In genomic region chr1:228497817-228498216, GRCh38 we compare ENCODE assay signal across 13 cellular contexts. TPM values are rescaled to one million over a fixed set of nuclear protein-coding genes. Genes with fewer than 3 reads are reported as not detected.
A peak's percentile ranks its signal among the peaks of the same experiment; 100 is the strongest.
DNase-seq lines count a peak whose midpoint lies in the region; ATAC-seq and TF ChIP-seq lines count a peak whose summit lies in the region.
"Had no signal": no experiment of that assay in that cellular context is flagged by ENCODE, and none has a peak within 500 bp of the region (broad histone marks: within the 10 kb centered on the region; RNA-seq: fewer than 3 reads in every experiment).

No MANE protein-coding gene starts in this region.

- no peak for TF ChIP-seq CTCF in neural progenitor cell (IDR thresholded peaks at IDR 0.05)

- DNase-seq in cardiac septum (ENCODE audit: low spot score) (peak; percentile 41), Right ventricle myocardium inferior (ENCODE audit: missing footprints) (no peak), neural progenitor cell (ENCODE audit: low spot score) (no peak), T-helper 9 cell (no peak), KG1 (lab: John Stamatoyannopoulos, UW) (no peak), NCI-H2081 treated with DMSO at 0.1 percent for 48 hours (lab: John Stamatoyannopoulos, UW) (no peak)
- DNase-seq in central memory CD8-positive, alpha-beta T cell (ENCODE audit: low spot score in 2 of 2), result no peak
- DNase-seq: ACHN; CD4-positive, CD25-positive, alpha-beta regulatory T cell; DMS53; GF-D8 had no signal

- peaks cover 37% of the 10 kb centered on the region for H3K27me3 ChIP-seq in neural progenitor cell
- H3K27me3 ChIP-seq: BLaER1 treated with 17β-estradiol and CSF1 and Interleukin-3, amounts not matched to agents 10 nM and 100 nM had no signal

- H3K27ac ChIP-seq in neural progenitor cell, result no peak overlapping the region
- H3K27ac ChIP-seq: BLaER1 treated with 17β-estradiol and CSF1 and Interleukin-3, amounts not matched to agents 10 nM and 100 nM had no signal

- no peaks in the 10 kb centered on the region for H3K4me1 ChIP-seq in neural progenitor cell

- no peak for ATAC-seq in Right ventricle myocardium inferior
- ATAC-seq in central memory CD8-positive, alpha-beta T cell (replicated peaks; ENCODE audit: extremely low read depth, poor library complexity, severe bottlenecking), result no peak

- H3K4me2 ChIP-seq in neural progenitor cell, result no peak overlapping the region
- H3K4me2 ChIP-seq: BLaER1 treated with 17β-estradiol and CSF1 and Interleukin-3, amounts not matched to agents 10 nM and 100 nM had no signal

- H2AFZ ChIP-seq in neural progenitor cell (replicated peaks), result no peak overlapping the region

- H3K4me3 Mint-ChIP-seq in central memory CD8-positive, alpha-beta T cell, result no peak overlapping the region
- H3K4me3 Mint-ChIP-seq in neural progenitor cell, result no peak overlapping the region
- H3K4me3 Mint-ChIP-seq: CD4-positive, CD25-positive, alpha-beta regulatory T cell had no signal

- peaks cover 3% of the 10 kb centered on the region for H4K20me1 ChIP-seq in neural progenitor cell (ENCODE audit: low read depth)

- H3K9ac ChIP-seq in neural progenitor cell, result no peak overlapping the region
- H3K9ac ChIP-seq: BLaER1 treated with 17β-estradiol and CSF1 and Interleukin-3, amounts not matched to agents 10 nM and 100 nM had no signal

- H3K36me3 ChIP-seq in neural progenitor cell, result no peaks in the 10 kb centered on the region

- H3K4me1 Mint-ChIP-seq in central memory CD8-positive, alpha-beta T cell, result peaks cover 18% of the 10 kb centered on the region
- peaks cover 8% of the 10 kb centered on the region for H3K4me1 Mint-ChIP-seq in neural progenitor cell

- intact Hi-C loops in cardiac septum (cut with DNase I), result no loop called here
- intact Hi-C loops in Right ventricle myocardium inferior (cut with DNase I), result no loop called here

- H3K27me3 Mint-ChIP-seq in central memory CD8-positive, alpha-beta T cell, result no peaks in the 10 kb centered on the region
- H3K27me3 Mint-ChIP-seq in neural progenitor cell (ENCODE audit: insufficient read depth, low read depth), result peaks cover 2% of the 10 kb centered on the region
- H3K27me3 Mint-ChIP-seq: CD4-positive, CD25-positive, alpha-beta regulatory T cell had no signal

- peak overlapping the region; percentile 64 for H3K27ac Mint-ChIP-seq in central memory CD8-positive, alpha-beta T cell (ENCODE audit: low read depth)
- peak overlapping the region; percentile 48 for H3K27ac Mint-ChIP-seq in neural progenitor cell

- H3K36me3 Mint-ChIP-seq in central memory CD8-positive, alpha-beta T cell (ENCODE audit: insufficient read depth), result peaks cover 16% of the 10 kb centered on the region
- H3K36me3 Mint-ChIP-seq in neural progenitor cell, result peaks cover 16% of the 10 kb centered on the region

- H3K9me3 Mint-ChIP-seq in central memory CD8-positive, alpha-beta T cell, result no peaks in the 10 kb centered on the region
- no peaks in the 10 kb centered on the region for H3K9me3 Mint-ChIP-seq in neural progenitor cell

- H3K4me3 ChIP-seq in neural progenitor cell, result no peak overlapping the region
- H3K4me3 ChIP-seq: BLaER1 treated with 17β-estradiol and CSF1 and Interleukin-3, amounts not matched to agents 10 nM and 100 nM; HAP-1 had no signal

- no peaks in the 10 kb centered on the region for H3K79me2 ChIP-seq in neural progenitor cell (ENCODE audit: low read depth)

- H3K9me3 ChIP-seq in neural progenitor cell (ENCODE audit: low read depth), result no peaks in the 10 kb centered on the region
- H3K9me3 ChIP-seq: BLaER1 treated with 17β-estradiol and CSF1 and Interleukin-3, amounts not matched to agents 10 nM and 100 nM; HAP-1 had no signal

- no peaks in the 10 kb centered on the region for H3F3A ChIP-seq in neural progenitor cell (ENCODE audit: low read depth)

RNA-seq across cellular contexts. Expression of gene RNF187, which starts 10.6 kb away (rescaled TPM):
- total RNA-seq in cardiac septum, result 83.2 TPM
- 85.4 TPM for total RNA-seq in Right ventricle myocardium inferior
- 16.1 and 32.3 TPM in 2 replicates for total RNA-seq in neural progenitor cell (ENCODE audit: low replicate concordance)
